ENCODE assay signal across 1 cellular context in genomic region chr10:112663181-112663879, GRCh38.
A peak's percentile ranks its signal among the peaks of the same experiment; 100 is the strongest.
TF ChIP-seq lines count a peak whose summit lies in the region.

No MANE protein-coding gene starts in this region.

TF ChIP-seq in Ishikawa, 13 proteins besides CTCF, POLR2A, EP300 and RAD21 (continued from another document):
- TF ChIP-seq USF1 (IDR thresholded peaks at IDR 0.05) (no peak), NFIC (IDR thresholded peaks at IDR 0.05) (peak; percentile 58), TEAD4 (IDR thresholded peaks at IDR 0.05) (peak; percentile 55; the same call in 1 of the 2 replicates), TAF1 (IDR thresholded peaks at IDR 0.05; ENCODE audit: low read depth) (no peak), REST (IDR thresholded peaks at IDR 0.05; ENCODE audit: low read depth) (no peak), EGR1 (IDR thresholded peaks at IDR 0.05) (no peak), YY1 (IDR thresholded peaks at IDR 0.05; ENCODE audit: low read depth) (no peak)
TF ChIP-seq in Ishikawa: peak in this region for 2.
